15 cellular contexts compared by ENCODE assay signal in genomic region chr5:166551384-166551783, GRCh38.
"Had no signal": no experiment of that assay in that cellular context is flagged by ENCODE, and none has a peak within 500 bp of the region (broad histone marks: within the 10 kb centered on the region; RNA-seq: fewer than 3 reads in every experiment).

No MANE protein-coding gene starts in this region.

- DNase-seq: activated CD4-positive, alpha-beta T cell treated with anti-CD3 and anti-CD28 coated beads, Interleukin-2, amount 50 U/mL, for 1 hour; activated naive CD4-positive, alpha-beta T cell; activated naive CD8-positive, alpha-beta T cell treated with anti-CD3 and anti-CD28 coated beads, Interleukin-2, amount 10 ng/mL, durations not matched to agents 7 days and 5 days; activated T-cell treated with anti-CD3 and anti-CD28 coated beads for 4 hours; dermis blood vessel endothelial cell; effector memory CD8-positive, alpha-beta T cell; kidney glomerular epithelial cell; left ventricle myocardium superior; mesenchymal stem cell; nephron progenitor cell; psoas muscle; sigmoid colon; spleen; upper lobe of right lung had no signal

- H3K27me3 ChIP-seq: sigmoid colon, spleen, upper lobe of right lung had no signal

- ATAC-seq: activated CD4-positive, CD25-positive, alpha-beta regulatory T cell treated with anti-CD3 and anti-CD28 coated beads, Interleukin-2, amount 50 U/mL, for 24 hours; effector memory CD8-positive, alpha-beta T cell; left ventricle myocardium superior; psoas muscle; upper lobe of right lung had no signal

- H3K4me3 ChIP-seq: psoas muscle, sigmoid colon, spleen, upper lobe of right lung had no signal

- H3K36me3 ChIP-seq: sigmoid colon, spleen, upper lobe of right lung had no signal

- H3K4me1 ChIP-seq: psoas muscle, sigmoid colon, spleen, upper lobe of right lung had no signal

- H3K9me3 ChIP-seq: psoas muscle, sigmoid colon, upper lobe of right lung had no signal

- H3K27ac ChIP-seq: psoas muscle, sigmoid colon, spleen, upper lobe of right lung had no signal
